Comparison of ENCODE assay signal across 21 cellular contexts in genomic region chr5:108233617-108234016, GRCh38.
DNase-seq lines count a peak whose midpoint lies in the region; FAIRE-seq and TF ChIP-seq lines count a peak whose summit lies in the region.
"Had no signal": no experiment of that assay in that cellular context is flagged by ENCODE, and none has a peak within 500 bp of the region (broad histone marks: within the 10 kb centered on the region; RNA-seq: fewer than 3 reads in every experiment).

No MANE protein-coding gene starts in this region.

- H3K4me3 ChIP-seq in HEK293 (ENCODE audit: low read depth, low read length) (no peak overlapping the region), fibroblast of villous mesenchyme (ENCODE audit: low read depth, low read length) (no peak overlapping the region), neural progenitor cell (no peak overlapping the region)
- H3K4me3 ChIP-seq: A549; BLaER1 treated with 17β-estradiol and CSF1 and Interleukin-3, amounts not matched to agents 10 nM and 100 nM; GM23338; HAP-1; MG63 had no signal

- H3K27ac Mint-ChIP-seq in neural progenitor cell = peak overlapping the region; percentile 23
- H3K27ac Mint-ChIP-seq in type B pancreatic cell = no peak overlapping the region
- H3K27ac Mint-ChIP-seq: CD4-positive, alpha-beta memory T cell; GM23338 had no signal

- CTCF ChIA-PET in HEK293 (lab: Yijun Ruan, JAX) = no interaction called here

- no peaks in the 10 kb centered on the region for H3K9me3 ChIP-seq in HEK293 (ENCODE audit: control insufficient read depth, insufficient read depth, low read depth, low read length)
- no peaks in the 10 kb centered on the region for H3K9me3 ChIP-seq in neural progenitor cell (ENCODE audit: low read depth)
- H3K9me3 ChIP-seq: A549; BLaER1 treated with 17β-estradiol and CSF1 and Interleukin-3, amounts not matched to agents 10 nM and 100 nM; Caco-2; HAP-1; MG63; SK-N-SH had no signal

- peaks cover 15% of the 10 kb centered on the region for H3K4me1 ChIP-seq in HEK293 (ENCODE audit: control insufficient read depth, insufficient read depth, low read length)
- H3K4me1 ChIP-seq in neural progenitor cell = peaks cover 18% of the 10 kb centered on the region
- H3K4me1 ChIP-seq: BLaER1 treated with 17β-estradiol and CSF1 and Interleukin-3, amounts not matched to agents 10 nM and 100 nM; HAP-1 had no signal

- no peak overlapping the region for H3K9ac ChIP-seq in neural progenitor cell
- H3K9ac ChIP-seq: BLaER1 treated with 17β-estradiol and CSF1 and Interleukin-3, amounts not matched to agents 10 nM and 100 nM; SK-N-SH had no signal

- H3K36me3 ChIP-seq in HEK293 (ENCODE audit: control insufficient read depth in 2 of 2, insufficient read depth in 1 of 2, low read length in 2 of 2) (no peaks in the 10 kb centered on the region), neural progenitor cell (no peaks in the 10 kb centered on the region)
- H3K36me3 ChIP-seq: BLaER1 treated with 17β-estradiol and CSF1 and Interleukin-3, amounts not matched to agents 10 nM and 100 nM; HAP-1; MG63 had no signal

- POLR2A ChIA-PET in HEK293 (lab: Yijun Ruan, JAX) = no interaction called here

- DNase-seq in ELF-1 (ENCODE audit: low read depth, low spot score) (peak; percentile 23), fibroblast of villous mesenchyme (ENCODE audit: low read depth) (peak; percentile 8), neural progenitor cell (ENCODE audit: low spot score) (peak; percentile 50), type B pancreatic cell (ENCODE audit: extremely low spot score, unreplicated experiment) (no peak), T-helper 9 cell (no peak), GM19239 (ENCODE audit: insufficient read length, low spot score) (no peak)
- DNase-seq: AML-193; Caco-2; CD4-positive, alpha-beta memory T cell; IMR-90; KG1; MG63; NCI-H2029; NCI-H2227 treated with DMSO at 0.1 percent for 48 hours; SK-N-SH; SW 1271 had no signal

- H3K27ac ChIP-seq in HEK293 (ENCODE audit: extremely low read depth, low read depth, low read length) (no peak overlapping the region), neural progenitor cell (peak overlapping the region; percentile 82)
- H3K27ac ChIP-seq: A549; BLaER1 treated with 17β-estradiol and CSF1 and Interleukin-3, amounts not matched to agents 10 nM and 100 nM had no signal

- H4K20me1 ChIP-seq in neural progenitor cell (ENCODE audit: low read depth) = no peaks in the 10 kb centered on the region
- H4K20me1 ChIP-seq: BLaER1 treated with 17β-estradiol and CSF1 and Interleukin-3, amounts not matched to agents 10 nM and 100 nM had no signal

- no peak overlapping the region for H3K4me3 Mint-ChIP-seq in neural progenitor cell
- H3K4me3 Mint-ChIP-seq in type B pancreatic cell = no peak overlapping the region
- H3K4me3 Mint-ChIP-seq: CD4-positive, alpha-beta memory T cell; GM23338 had no signal

- peak overlapping the region; percentile 58 for H3K4me2 ChIP-seq in neural progenitor cell
- H3K4me2 ChIP-seq: A549; BLaER1 treated with 17β-estradiol and CSF1 and Interleukin-3, amounts not matched to agents 10 nM and 100 nM; GM23338; SK-N-SH had no signal

- H3K36me3 Mint-ChIP-seq in neural progenitor cell (peaks cover 9% of the 10 kb centered on the region), type B pancreatic cell (no peaks in the 10 kb centered on the region)

- peaks cover 13% of the 10 kb centered on the region for H3F3A ChIP-seq in neural progenitor cell (ENCODE audit: low read depth)

- H3K9me3 Mint-ChIP-seq in neural progenitor cell = peaks cover 15% of the 10 kb centered on the region
- H3K9me3 Mint-ChIP-seq in type B pancreatic cell = peaks cover 5% of the 10 kb centered on the region
- H3K9me3 Mint-ChIP-seq: GM23338 had no signal

- no peak overlapping the region for H2AFZ ChIP-seq in neural progenitor cell (replicated peaks)
- H2AFZ ChIP-seq: GM23338 had no signal

- H3K79me2 ChIP-seq in neural progenitor cell (ENCODE audit: low read depth) = no peaks in the 10 kb centered on the region

- H3K27me3 ChIP-seq in neural progenitor cell = no peaks in the 10 kb centered on the region
- H3K27me3 ChIP-seq: BLaER1 treated with 17β-estradiol and CSF1 and Interleukin-3, amounts not matched to agents 10 nM and 100 nM; MG63 had no signal

- no peak for FAIRE-seq in GM19239 (lab: Jason Lieb, UNC)
- FAIRE-seq: A549 had no signal

- H3K4me1 Mint-ChIP-seq in neural progenitor cell (peaks cover 17% of the 10 kb centered on the region), type B pancreatic cell (ENCODE audit: unreplicated experiment) (peaks cover 14% of the 10 kb centered on the region)

- TF ChIP-seq CTCF in HEK293 (tag by site-specific recombination; IDR thresholded peaks at IDR 0.05) (no peak), fibroblast of villous mesenchyme (IDR thresholded peaks at IDR 0.05; ENCODE audit: insufficient read depth, low read depth, low read length) (no peak), neural progenitor cell (IDR thresholded peaks at IDR 0.05) (no peak), type B pancreatic cell (conservative IDR thresholded peaks at IDR 0.05) (no peak)

- H3K27me3 Mint-ChIP-seq in neural progenitor cell (ENCODE audit: insufficient read depth, low read depth) = peaks cover 2% of the 10 kb centered on the region
- no peaks in the 10 kb centered on the region for H3K27me3 Mint-ChIP-seq in type B pancreatic cell
- H3K27me3 Mint-ChIP-seq: CD4-positive, alpha-beta memory T cell had no signal

TF ChIP-seq in HEK293, 187 proteins besides CTCF, POLR2A, EP300 and RAD21:
- TF ChIP-seq KLF8 (tag by site-specific recombination; IDR thresholded peaks at IDR 0.05) (no peak), ZNF660 (tag by site-specific recombination; IDR thresholded peaks at IDR 0.05) (no peak), TRIM28 (IDR thresholded peaks at IDR 0.05; ENCODE audit: borderline replicate concordance, low read length) (peak; percentile 50; the same call in 1 of the 2 replicates), ZNF555 (tag by site-specific recombination; conservative IDR thresholded peaks at IDR 0.05) (no peak), ZNF621 (tag by site-specific recombination; IDR thresholded peaks at IDR 0.05) (no peak), ZNF169 (tag by site-specific recombination; IDR thresholded peaks at IDR 0.05) (no peak)

Comparison
In these comparisons a context has a peak if more than half of its experiments do, and no peak if none do; other contexts are left out.
1. DNase-seq: peak in ELF-1 (single experiment), fibroblast of villous mesenchyme (single experiment) and neural progenitor cell (single experiment); none in type B pancreatic cell (single experiment), T-helper 9 cell (single experiment) and GM19239 (single experiment).